8 cellular contexts compared by ENCODE assay signal in genomic region chr6:136791296-136792065, GRCh38. TPM values are rescaled to one million over a fixed set of nuclear protein-coding genes. Genes with fewer than 3 reads are reported as not detected.
A peak's percentile ranks its signal among the peaks of the same experiment; 100 is the strongest.
DNase-seq lines count a peak whose midpoint lies in the region; ATAC-seq, FAIRE-seq and TF ChIP-seq lines count a peak whose summit lies in the region.

No MANE protein-coding gene starts in this region.

- H3K27me3 ChIP-seq in ACC112 (ENCODE audit: insufficient read depth, low read length), result no peaks in the 10 kb centered on the region

- peaks cover 42% of the 10 kb centered on the region for H3K4me1 Mint-ChIP-seq in activated CD8-positive, alpha-beta T cell treated with anti-CD3 and anti-CD28 coated beads for 36 hours (ENCODE audit: low read depth)
- H3K4me1 Mint-ChIP-seq in effector memory CD8-positive, alpha-beta T cell (ENCODE audit: low read depth in 2 of 2), result peaks cover 33 to 35% of the 10 kb centered on the region in 2 donors

- 3 to 6% methylated on average over 57 of the region's 60 CpGs for WGBS in mesodermal cell (ENCODE audit: insufficient coverage in 2 of 2), 2 experiments

- peaks cover 32% of the 10 kb centered on the region for H3K4me1 ChIP-seq in ACC112 (ENCODE audit: control insufficient read depth, insufficient read depth, low read length, unreplicated experiment)
- H3K4me1 ChIP-seq in mesodermal cell (ENCODE audit: control insufficient read depth, insufficient read depth, low read length, poor library complexity, severe bottlenecking), result peaks cover 11% of the 10 kb centered on the region

- CTCF ChIA-PET in activated CD8-positive, alpha-beta T cell treated with anti-CD3 and anti-CD28 coated beads for 36 hours (lab: Charles Lee), result interaction anchor here (0.7 to 5.1 kb wide), 56 partner anchors 7 to 503 kb away, joined by 3 to 370 read pairs (median 7); partner anchors contain the start of gene PEX7

- peak; percentile 93 for FAIRE-seq in GM18507 (lab: Jason Lieb, UNC)

- H3K36me3 ChIP-seq in ACC112 (ENCODE audit: insufficient read depth, low read length) (no peaks in the 10 kb centered on the region), mesodermal cell (ENCODE audit: control insufficient read depth, insufficient read depth, low read length) (no peaks in the 10 kb centered on the region)

- H3K4me3 ChIP-seq in ACC112 (ENCODE audit: low read depth, low read length) (peak overlapping the region; percentile 100), mesodermal cell (ENCODE audit: extremely low read depth, insufficient read depth, low read length, poor library complexity, severe bottlenecking) (peak overlapping the region; percentile 57)

- peak overlapping the region; percentile 89 for H3K27ac Mint-ChIP-seq in activated CD8-positive, alpha-beta T cell treated with anti-CD3 and anti-CD28 coated beads for 36 hours
- peak overlapping the region; percentile 84 to 99 for H3K27ac Mint-ChIP-seq in effector memory CD8-positive, alpha-beta T cell

- peaks cover 45% of the 10 kb centered on the region for H3K79me2 ChIP-seq in ACC112 (ENCODE audit: control insufficient read depth, insufficient read depth, low read length, unreplicated experiment)

- TF ChIP-seq CTCF in activated CD8-positive, alpha-beta T cell treated with anti-CD3 and anti-CD28 coated beads for 36 hours (IDR thresholded peaks at IDR 0.05), result no peak

- H3K9me3 Mint-ChIP-seq in activated CD8-positive, alpha-beta T cell treated with anti-CD3 and anti-CD28 coated beads for 36 hours, result no peaks in the 10 kb centered on the region
- H3K9me3 Mint-ChIP-seq in effector memory CD8-positive, alpha-beta T cell, result no peaks in the 10 kb centered on the region

- H2AFZ ChIP-seq in ACC112 (ENCODE audit: low read length, unreplicated experiment), result peak overlapping the region; percentile 88

- intact Hi-C loops in activated CD8-positive, alpha-beta T cell treated with anti-CD3 and anti-CD28 coated beads for 36 hours (cut with micrococcal nuclease), result no loop called here

- no peaks in the 10 kb centered on the region for H3K27me3 Mint-ChIP-seq in activated CD8-positive, alpha-beta T cell treated with anti-CD3 and anti-CD28 coated beads for 36 hours
- no peaks in the 10 kb centered on the region for H3K27me3 Mint-ChIP-seq in effector memory CD8-positive, alpha-beta T cell

- peak overlapping the region; percentile 83 for H3K4me3 Mint-ChIP-seq in activated CD8-positive, alpha-beta T cell treated with anti-CD3 and anti-CD28 coated beads for 36 hours
- peak overlapping the region; percentile 95 to 98 for H3K4me3 Mint-ChIP-seq in effector memory CD8-positive, alpha-beta T cell

- H3K36me3 Mint-ChIP-seq in activated CD8-positive, alpha-beta T cell treated with anti-CD3 and anti-CD28 coated beads for 36 hours (ENCODE audit: low read depth), result peaks cover 3% of the 10 kb centered on the region
- H3K36me3 Mint-ChIP-seq in effector memory CD8-positive, alpha-beta T cell (ENCODE audit: insufficient read depth), result peaks cover 25% of the 10 kb centered on the region

- peak; percentile 24 for ATAC-seq in HG02970 (IDR thresholded peaks at IDR 0.05; ENCODE audit: low FRiP score, unreplicated experiment)
- peak; percentile 4 for ATAC-seq in activated CD8-positive, alpha-beta T cell treated with anti-CD3 and anti-CD28 coated beads for 36 hours
- ATAC-seq in effector memory CD8-positive, alpha-beta T cell (replicated peaks), result peak; percentile 2

- no peaks in the 10 kb centered on the region for H3K9me3 ChIP-seq in mesodermal cell (ENCODE audit: control insufficient read depth, low read length)

- POLR2A ChIA-PET in activated CD8-positive, alpha-beta T cell treated with anti-CD3 and anti-CD28 coated beads for 36 hours (lab: Charles Lee), result interaction anchor here (0.8 to 2.9 kb wide), 19 partner anchors 8 to 501 kb away, joined by 3 to 29 read pairs (median 6); partner anchors contain the start of genes BCLAF1, PEX7 and SLC35D3

- H3K27ac ChIP-seq in ACC112 (ENCODE audit: low read depth, low read length) (peak overlapping the region; percentile 90), mesodermal cell (ENCODE audit: low read depth, low read length, severe bottlenecking) (no peak overlapping the region)

- DNase-seq in GM18507 (ENCODE audit: extremely low spot score, insufficient read length, low read depth), result no peak
- peak; percentile 10 for DNase-seq in NCI-H510A (lab: John Stamatoyannopoulos, UW)
- DNase-seq in activated CD8-positive, alpha-beta T cell treated with anti-CD3 and anti-CD28 coated beads for 36 hours, result peak; percentile 65
- DNase-seq in effector memory CD8-positive, alpha-beta T cell, result peak; percentile 25 to 49 (median 32)
- DNase-seq in stimulated activated CD8-positive, alpha-beta memory T cell treated with anti-CD3 and anti-CD28 coated beads, Interleukin-4, amount 100 ng/mL, for 4 hours (ENCODE audit: low read depth in 2 of 2, low spot score in 1 of 2), result peak; percentile 9 to 21

RNA-seq across cellular contexts. Expression of gene MAP3K5, which starts 0.8 kb away (rescaled TPM):
- 1 to 10 TPM; 4.4 to 4.6 TPM for total RNA-seq in activated CD8-positive, alpha-beta T cell treated with anti-CD3 and anti-CD28 coated beads for 36 hours
- 1.9 TPM for polyA plus RNA-seq in mesodermal cell (2013, experiment 1 of 2)
- polyA plus RNA-seq in mesodermal cell (2013, experiment 2 of 2), result 1.6 TPM

RNA-seq across cellular contexts. Expression of gene PEX7, which starts 30.9 kb away (rescaled TPM):
- 1 to 10 TPM; 4.5 to 6.0 TPM for total RNA-seq in activated CD8-positive, alpha-beta T cell treated with anti-CD3 and anti-CD28 coated beads for 36 hours
- polyA plus RNA-seq in mesodermal cell (2013, experiment 1 of 2), result 6.5 TPM
- 5.9 TPM for polyA plus RNA-seq in mesodermal cell (2013, experiment 2 of 2)
